ENCODE assay signal across 8 cellular contexts in the genomic region with DNA sequence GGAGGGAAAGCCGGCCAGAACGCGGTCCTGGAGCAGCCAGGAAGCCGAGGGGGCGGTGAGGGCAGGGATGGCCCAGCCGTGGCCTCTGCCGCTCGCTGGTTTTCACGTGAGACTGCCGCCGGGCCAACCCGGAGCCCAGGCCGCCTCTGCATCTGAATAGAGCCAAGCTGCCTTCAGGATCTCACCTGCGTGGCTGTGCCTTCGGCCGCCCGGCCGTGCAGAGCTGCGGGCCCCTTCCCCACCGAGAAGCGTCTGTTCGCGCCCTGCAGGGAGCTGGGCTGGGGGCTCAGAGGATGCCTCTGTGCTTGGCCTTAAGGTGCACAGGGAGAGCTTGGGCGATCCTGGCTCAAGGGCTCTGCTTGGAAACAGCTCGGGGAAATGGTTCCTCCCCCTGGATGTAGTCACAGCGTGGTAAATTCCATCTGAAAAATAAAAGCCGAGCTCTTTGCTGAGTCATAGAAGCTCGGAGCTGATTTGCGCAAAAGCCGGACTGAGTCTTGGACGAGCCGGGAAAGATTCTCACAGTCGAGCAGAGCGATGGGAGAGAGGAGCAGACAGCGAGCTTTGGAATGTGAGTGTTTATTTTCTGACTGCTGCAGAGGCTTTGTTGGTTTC. TPM values are rescaled to one million over a fixed set of nuclear protein-coding genes. Genes with fewer than 3 reads are reported as not detected.
A peak's percentile ranks its signal among the peaks of the same experiment; 100 is the strongest.
DNase-seq lines count a peak whose midpoint lies in the region; ATAC-seq and TF ChIP-seq lines count a peak whose summit lies in the region.

Gene JAKMIP3 (plus strand): TSS at position 456 of the 615 bp plus-strand sequence. CDS start 38,863 bp downstream, outside the sequence.

- H3K4me3 Mint-ChIP-seq in nephron = peak within 1 kb of the TSS; percentile 75 to 85 (median 80)

- peaks cover 23% of the 10 kb centered on the region for H3K4me1 Mint-ChIP-seq in nephron

- no peaks in the 10 kb centered on the region for H3K36me3 Mint-ChIP-seq in nephron (ENCODE audit: low read depth)

- H3K9me3 Mint-ChIP-seq in nephron = no peaks in the 10 kb centered on the region

- DNase-seq in SHP77 (lab: John Stamatoyannopoulos, UW) = peak; percentile 7 to 55
- no peak for DNase-seq in SHP77 treated with DMSO at 0.1 percent for 48 hours (lab: John Stamatoyannopoulos, UW)
- DNase-seq in activated CD8-positive, alpha-beta memory T cell treated with anti-CD3 and anti-CD28 coated beads, Interleukin-2, amount 50 U/mL, for 48 hours = peak; percentile 48
- DNase-seq in foreskin keratinocyte = peak; percentile 67 to 82
- no peak for DNase-seq in NCI-H82 (lab: John Stamatoyannopoulos, UW)
- DNase-seq in activated CD4-positive, alpha-beta T cell treated with anti-CD3 and anti-CD28 coated beads for 4 hours = no peak

- peaks cover 33% of the 10 kb centered on the region for H3K27me3 Mint-ChIP-seq in nephron (ENCODE audit: low read depth)

- no peak for TF ChIP-seq CTCF in foreskin keratinocyte (conservative IDR thresholded peaks at IDR 0.05)
- no peak for TF ChIP-seq CTCF in nephron (IDR thresholded peaks at IDR 0.05; ENCODE audit: unreplicated experiment in 3 of 3)

- H3K4me1 ChIP-seq in foreskin keratinocyte = no peaks in the 10 kb centered on the region

- ATAC-seq in foreskin keratinocyte (peak; percentile 94), GM21529 (IDR thresholded peaks at IDR 0.05; ENCODE audit: unreplicated experiment) (no peak)

- H3K27ac Mint-ChIP-seq in nephron = peak within 1 kb of the TSS; percentile 45 to 90 (median 75)

- no peak within 1 kb of the TSS for H3K27ac ChIP-seq in foreskin keratinocyte

- no peaks in the 10 kb centered on the region for H3K27me3 ChIP-seq in foreskin keratinocyte

RNA-seq across cellular contexts. Expression of gene JAKMIP3, which starts in this region (rescaled TPM):
- total RNA-seq in foreskin keratinocyte = 0.04 TPM in 1 of 2 replicates, not detected in the other
- polyA plus RNA-seq in foreskin keratinocyte = not detected in 2 replicates

Comparison
In these comparisons a context has a peak if more than half of its experiments do, and no peak if none do; other contexts are left out.
1. DNase-seq: peak in SHP77 (2 of 2) and activated CD8-positive, alpha-beta memory T cell treated with anti-CD3 and anti-CD28 coated beads, Interleukin-2, amount 50 U/mL, for 48 hours (single experiment); none in SHP77 treated with DMSO at 0.1 percent for 48 hours (single experiment), NCI-H82 (single experiment) and activated CD4-positive, alpha-beta T cell treated with anti-CD3 and anti-CD28 coated beads for 4 hours (0 of 2).
2. Peak in DNase-seq and ATAC-seq in foreskin keratinocyte; RNA of the gene not detected or under 1 TPM.